In the genomic region with DNA sequence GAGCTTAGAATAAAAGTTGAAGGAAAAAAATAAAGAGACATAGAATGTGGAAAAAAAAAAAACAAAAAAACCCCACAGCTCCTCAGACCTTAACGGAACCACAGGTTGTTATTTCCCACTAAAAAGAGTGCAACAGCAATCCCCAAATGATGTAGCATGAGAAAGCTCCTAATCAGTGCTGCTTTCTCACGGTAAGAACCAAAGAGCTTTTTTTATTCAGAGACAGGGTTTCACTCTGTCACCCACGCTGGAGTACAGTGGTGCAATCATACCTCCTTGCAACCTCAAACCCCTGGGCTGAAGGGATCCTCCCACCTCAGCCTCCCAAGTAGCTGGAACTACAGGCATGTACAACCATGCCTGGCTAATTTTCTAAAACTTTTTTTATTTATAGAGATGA, we compare ENCODE assay signal across 1 cellular context.
A peak's percentile ranks its signal among the peaks of the same experiment; 100 is the strongest.
TF ChIP-seq lines count a peak whose summit lies in the region.

No MANE protein-coding gene starts in this region.

TF ChIP-seq in GM12878, 131 proteins besides CTCF, POLR2A, EP300 and RAD21:
- TF ChIP-seq BCL11A (IDR thresholded peaks at IDR 0.05; ENCODE audit: low read depth, low read length) (peak; percentile 17; the same call in 1 of the 2 replicates), TCF12 (IDR thresholded peaks at IDR 0.05; ENCODE audit: low read depth, low read length) (0 out of 2 replicates have a peak, but pooled peaks have one; percentile 23), SIN3A (IDR thresholded peaks at IDR 0.05; ENCODE audit: low read depth, low read length) (no peak), BACH1 (IDR thresholded peaks at IDR 0.05; ENCODE audit: borderline replicate concordance) (no peak), CREB1 (IDR thresholded peaks at IDR 0.05; ENCODE audit: low read depth) (peak; percentile 31; the same call in 1 of the 2 replicates), TBL1XR1 (IDR thresholded peaks at IDR 0.05; ENCODE audit: low read depth, low read length) (no peak), NRF1 (conservative IDR thresholded peaks at IDR 0.05; ENCODE audit: low read depth, low read length) (no peak), GABPA (IDR thresholded peaks at IDR 0.05; ENCODE audit: low read depth) (no peak), MEF2B (IDR thresholded peaks at IDR 0.05; ENCODE audit: partially characterized antibody, poor library complexity, severe bottlenecking) (peak; percentile 41), CBX5 (IDR thresholded peaks at IDR 0.05; ENCODE audit: low read depth) (0 out of 2 replicates have a peak, but pooled peaks have one; percentile 29), RUNX3 (IDR thresholded peaks at IDR 0.05; ENCODE audit: low read length) (peak; percentile 62; the same call in 1 of the 2 replicates), NR2C1 (IDR thresholded peaks at IDR 0.05) (no peak), CEBPB (IDR thresholded peaks at IDR 0.05; ENCODE audit: borderline replicate concordance in 1 of 2, low read depth in 2 of 2, low read length in 2 of 2) (0 out of 4 replicates have a peak, but pooled peaks of 1 of the 2 experiments have one; percentile 52), STAT3 (IDR thresholded peaks at IDR 0.05; ENCODE audit: low read depth, low read length) (no peak), NR2C2 (IDR thresholded peaks at IDR 0.05; ENCODE audit: borderline replicate concordance, control insufficient read depth, insufficient read length, low read depth) (no peak), YY1 (IDR thresholded peaks at IDR 0.05; ENCODE audit: low read depth, low read length) (no peak), FOXM1 (IDR thresholded peaks at IDR 0.05; ENCODE audit: low read depth, low read length) (peak; percentile 55; the same call in 1 of the 2 replicates), RELA (IDR thresholded peaks at IDR 0.05; ENCODE audit: borderline replicate concordance, partially characterized antibody) (no peak), SMAD1 (IDR thresholded peaks at IDR 0.05; ENCODE audit: low read depth, partially characterized antibody) (no peak), IRF4 (IDR thresholded peaks at IDR 0.05; ENCODE audit: low read depth, low read length) (no peak), SREBF1 (IDR thresholded peaks at IDR 0.05; ENCODE audit: low read length) (no peak), SUZ12 (IDR thresholded peaks at IDR 0.05; ENCODE audit: unreplicated experiment) (no peak), NFIC (IDR thresholded peaks at IDR 0.05; ENCODE audit: low read depth, low read length) (peak; percentile 41; the same call in 1 of the 2 replicates), KLF5 (IDR thresholded peaks at IDR 0.05; ENCODE audit: partially characterized antibody) (no peak), BMI1 (IDR thresholded peaks at IDR 0.05; ENCODE audit: borderline replicate concordance) (no peak)
- TF ChIP-seq, protein P1, sequence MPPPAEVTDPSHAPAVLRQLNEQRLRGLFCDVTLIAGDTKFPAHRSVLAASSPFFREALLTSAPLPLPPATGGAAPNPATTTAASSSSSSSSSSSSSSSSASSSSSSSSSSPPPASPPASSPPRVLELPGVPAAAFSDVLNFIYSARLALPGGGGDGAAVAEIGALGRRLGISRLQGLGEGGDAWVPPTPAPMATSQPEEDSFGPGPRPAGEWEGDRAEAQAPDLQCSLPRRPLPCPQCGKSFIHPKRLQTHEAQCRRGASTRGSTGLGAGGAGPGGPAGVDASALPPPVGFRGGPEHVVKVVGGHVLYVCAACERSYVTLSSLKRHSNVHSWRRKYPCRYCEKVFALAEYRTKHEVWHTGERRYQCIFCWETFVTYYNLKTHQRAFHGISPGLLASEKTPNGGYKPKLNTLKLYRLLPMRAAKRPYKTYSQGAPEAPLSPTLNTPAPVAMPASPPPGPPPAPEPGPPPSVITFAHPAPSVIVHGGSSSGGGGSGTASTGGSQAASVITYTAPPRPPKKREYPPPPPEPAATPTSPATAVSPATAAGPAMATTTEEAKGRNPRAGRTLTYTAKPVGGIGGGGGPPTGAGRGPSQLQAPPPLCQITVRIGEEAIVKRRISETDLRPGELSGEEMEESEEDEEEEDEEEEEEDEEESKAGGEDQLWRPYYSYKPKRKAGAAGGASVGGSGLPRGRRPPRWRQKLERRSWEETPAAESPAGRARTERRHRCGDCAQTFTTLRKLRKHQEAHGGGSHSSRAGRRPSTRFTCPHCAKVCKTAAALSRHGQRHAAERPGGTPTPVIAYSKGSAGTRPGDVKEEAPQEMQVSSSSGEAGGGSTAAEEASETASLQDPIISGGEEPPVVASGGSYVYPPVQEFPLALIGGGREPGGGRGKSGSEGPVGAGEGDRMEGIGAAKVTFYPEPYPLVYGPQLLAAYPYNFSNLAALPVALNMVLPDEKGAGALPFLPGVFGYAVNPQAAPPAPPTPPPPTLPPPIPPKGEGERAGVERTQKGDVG (CRISPR knock-in tag; IDR thresholded peaks at IDR 0.05), result no peak
- TF ChIP-seq, protein P2, sequence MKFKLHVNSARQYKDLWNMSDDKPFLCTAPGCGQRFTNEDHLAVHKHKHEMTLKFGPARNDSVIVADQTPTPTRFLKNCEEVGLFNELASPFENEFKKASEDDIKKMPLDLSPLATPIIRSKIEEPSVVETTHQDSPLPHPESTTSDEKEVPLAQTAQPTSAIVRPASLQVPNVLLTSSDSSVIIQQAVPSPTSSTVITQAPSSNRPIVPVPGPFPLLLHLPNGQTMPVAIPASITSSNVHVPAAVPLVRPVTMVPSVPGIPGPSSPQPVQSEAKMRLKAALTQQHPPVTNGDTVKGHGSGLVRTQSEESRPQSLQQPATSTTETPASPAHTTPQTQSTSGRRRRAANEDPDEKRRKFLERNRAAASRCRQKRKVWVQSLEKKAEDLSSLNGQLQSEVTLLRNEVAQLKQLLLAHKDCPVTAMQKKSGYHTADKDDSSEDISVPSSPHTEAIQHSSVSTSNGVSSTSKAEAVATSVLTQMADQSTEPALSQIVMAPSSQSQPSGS (IDR thresholded peaks at IDR 0.05; ENCODE audit: low read length), result peak; percentile 82
- TF ChIP-seq, protein P3, sequence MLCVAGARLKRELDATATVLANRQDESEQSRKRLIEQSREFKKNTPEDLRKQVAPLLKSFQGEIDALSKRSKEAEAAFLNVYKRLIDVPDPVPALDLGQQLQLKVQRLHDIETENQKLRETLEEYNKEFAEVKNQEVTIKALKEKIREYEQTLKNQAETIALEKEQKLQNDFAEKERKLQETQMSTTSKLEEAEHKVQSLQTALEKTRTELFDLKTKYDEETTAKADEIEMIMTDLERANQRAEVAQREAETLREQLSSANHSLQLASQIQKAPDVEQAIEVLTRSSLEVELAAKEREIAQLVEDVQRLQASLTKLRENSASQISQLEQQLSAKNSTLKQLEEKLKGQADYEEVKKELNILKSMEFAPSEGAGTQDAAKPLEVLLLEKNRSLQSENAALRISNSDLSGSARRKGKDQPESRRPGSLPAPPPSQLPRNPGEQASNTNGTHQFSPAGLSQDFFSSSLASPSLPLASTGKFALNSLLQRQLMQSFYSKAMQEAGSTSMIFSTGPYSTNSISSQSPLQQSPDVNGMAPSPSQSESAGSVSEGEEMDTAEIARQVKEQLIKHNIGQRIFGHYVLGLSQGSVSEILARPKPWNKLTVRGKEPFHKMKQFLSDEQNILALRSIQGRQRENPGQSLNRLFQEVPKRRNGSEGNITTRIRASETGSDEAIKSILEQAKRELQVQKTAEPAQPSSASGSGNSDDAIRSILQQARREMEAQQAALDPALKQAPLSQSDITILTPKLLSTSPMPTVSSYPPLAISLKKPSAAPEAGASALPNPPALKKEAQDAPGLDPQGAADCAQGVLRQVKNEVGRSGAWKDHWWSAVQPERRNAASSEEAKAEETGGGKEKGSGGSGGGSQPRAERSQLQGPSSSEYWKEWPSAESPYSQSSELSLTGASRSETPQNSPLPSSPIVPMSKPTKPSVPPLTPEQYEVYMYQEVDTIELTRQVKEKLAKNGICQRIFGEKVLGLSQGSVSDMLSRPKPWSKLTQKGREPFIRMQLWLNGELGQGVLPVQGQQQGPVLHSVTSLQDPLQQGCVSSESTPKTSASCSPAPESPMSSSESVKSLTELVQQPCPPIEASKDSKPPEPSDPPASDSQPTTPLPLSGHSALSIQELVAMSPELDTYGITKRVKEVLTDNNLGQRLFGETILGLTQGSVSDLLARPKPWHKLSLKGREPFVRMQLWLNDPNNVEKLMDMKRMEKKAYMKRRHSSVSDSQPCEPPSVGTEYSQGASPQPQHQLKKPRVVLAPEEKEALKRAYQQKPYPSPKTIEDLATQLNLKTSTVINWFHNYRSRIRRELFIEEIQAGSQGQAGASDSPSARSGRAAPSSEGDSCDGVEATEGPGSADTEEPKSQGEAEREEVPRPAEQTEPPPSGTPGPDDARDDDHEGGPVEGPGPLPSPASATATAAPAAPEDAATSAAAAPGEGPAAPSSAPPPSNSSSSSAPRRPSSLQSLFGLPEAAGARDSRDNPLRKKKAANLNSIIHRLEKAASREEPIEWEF (IDR thresholded peaks at IDR 0.05; ENCODE audit: insufficient replicate concordance, low read depth, low read length), result no peak
- TF ChIP-seq, protein P4, sequence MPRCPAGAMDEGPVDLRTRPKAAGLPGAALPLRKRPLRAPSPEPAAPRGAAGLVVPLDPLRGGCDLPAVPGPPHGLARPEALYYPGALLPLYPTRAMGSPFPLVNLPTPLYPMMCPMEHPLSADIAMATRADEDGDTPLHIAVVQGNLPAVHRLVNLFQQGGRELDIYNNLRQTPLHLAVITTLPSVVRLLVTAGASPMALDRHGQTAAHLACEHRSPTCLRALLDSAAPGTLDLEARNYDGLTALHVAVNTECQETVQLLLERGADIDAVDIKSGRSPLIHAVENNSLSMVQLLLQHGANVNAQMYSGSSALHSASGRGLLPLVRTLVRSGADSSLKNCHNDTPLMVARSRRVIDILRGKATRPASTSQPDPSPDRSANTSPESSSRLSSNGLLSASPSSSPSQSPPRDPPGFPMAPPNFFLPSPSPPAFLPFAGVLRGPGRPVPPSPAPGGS (IDR thresholded peaks at IDR 0.05; ENCODE audit: borderline replicate concordance, insufficient read depth, low read depth, low read length, poor library complexity, severe bottlenecking), result peak; percentile 89
- TF ChIP-seq, protein P5, sequence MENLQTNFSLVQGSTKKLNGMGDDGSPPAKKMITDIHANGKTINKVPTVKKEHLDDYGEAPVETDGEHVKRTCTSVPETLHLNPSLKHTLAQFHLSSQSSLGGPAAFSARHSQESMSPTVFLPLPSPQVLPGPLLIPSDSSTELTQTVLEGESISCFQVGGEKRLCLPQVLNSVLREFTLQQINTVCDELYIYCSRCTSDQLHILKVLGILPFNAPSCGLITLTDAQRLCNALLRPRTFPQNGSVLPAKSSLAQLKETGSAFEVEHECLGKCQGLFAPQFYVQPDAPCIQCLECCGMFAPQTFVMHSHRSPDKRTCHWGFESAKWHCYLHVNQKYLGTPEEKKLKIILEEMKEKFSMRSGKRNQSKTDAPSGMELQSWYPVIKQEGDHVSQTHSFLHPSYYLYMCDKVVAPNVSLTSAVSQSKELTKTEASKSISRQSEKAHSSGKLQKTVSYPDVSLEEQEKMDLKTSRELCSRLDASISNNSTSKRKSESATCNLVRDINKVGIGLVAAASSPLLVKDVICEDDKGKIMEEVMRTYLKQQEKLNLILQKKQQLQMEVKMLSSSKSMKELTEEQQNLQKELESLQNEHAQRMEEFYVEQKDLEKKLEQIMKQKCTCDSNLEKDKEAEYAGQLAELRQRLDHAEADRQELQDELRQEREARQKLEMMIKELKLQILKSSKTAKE (IDR thresholded peaks at IDR 0.05; ENCODE audit: low read depth, poor library complexity, severe bottlenecking), result no peak
- TF ChIP-seq, protein P6, sequence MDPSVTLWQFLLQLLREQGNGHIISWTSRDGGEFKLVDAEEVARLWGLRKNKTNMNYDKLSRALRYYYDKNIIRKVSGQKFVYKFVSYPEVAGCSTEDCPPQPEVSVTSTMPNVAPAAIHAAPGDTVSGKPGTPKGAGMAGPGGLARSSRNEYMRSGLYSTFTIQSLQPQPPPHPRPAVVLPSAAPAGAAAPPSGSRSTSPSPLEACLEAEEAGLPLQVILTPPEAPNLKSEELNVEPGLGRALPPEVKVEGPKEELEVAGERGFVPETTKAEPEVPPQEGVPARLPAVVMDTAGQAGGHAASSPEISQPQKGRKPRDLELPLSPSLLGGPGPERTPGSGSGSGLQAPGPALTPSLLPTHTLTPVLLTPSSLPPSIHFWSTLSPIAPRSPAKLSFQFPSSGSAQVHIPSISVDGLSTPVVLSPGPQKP (IDR thresholded peaks at IDR 0.05; ENCODE audit: low read depth, low read length), result no peak
- TF ChIP-seq, protein P7, sequence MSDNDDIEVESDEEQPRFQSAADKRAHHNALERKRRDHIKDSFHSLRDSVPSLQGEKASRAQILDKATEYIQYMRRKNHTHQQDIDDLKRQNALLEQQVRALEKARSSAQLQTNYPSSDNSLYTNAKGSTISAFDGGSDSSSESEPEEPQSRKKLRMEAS (IDR thresholded peaks at IDR 0.05; ENCODE audit: low read depth, low read length), result no peak
